ENCODE assay signal across 8 cellular contexts in genomic region chr4:151031831-151032605, GRCh38. TPM values are rescaled to one million over a fixed set of nuclear protein-coding genes. Genes with fewer than 3 reads are reported as not detected.
DNase-seq lines count a peak whose midpoint lies in the region; ATAC-seq lines count a peak whose summit lies in the region.

No MANE protein-coding gene starts in this region.

- H3K4me3 Mint-ChIP-seq in activated naive CD4-positive, alpha-beta T cell treated with anti-CD3 and anti-CD28 coated beads, Interleukin-2, amount 10 ng/mL, durations not matched to agents 7 days and 5 days: peak overlapping the region; percentile 22

- H3K4me1 Mint-ChIP-seq in activated naive CD4-positive, alpha-beta T cell treated with anti-CD3 and anti-CD28 coated beads, Interleukin-2, amount 10 ng/mL, durations not matched to agents 7 days and 5 days: peaks cover 17% of the 10 kb centered on the region

- H3K36me3 ChIP-seq in H7 (replicated peaks; ENCODE audit: control insufficient read depth, insufficient read depth, low read length): no peaks in the 10 kb centered on the region

- CTCF ChIA-PET in activated naive CD4-positive, alpha-beta T cell treated with anti-CD3 and anti-CD28 coated beads, Interleukin-2, amount 10 ng/mL, durations not matched to agents 7 days and 5 days (lab: Charles Lee): interaction anchor here (1.0 to 1.2 kb wide), 2 partner anchors 67 to 68 kb away, joined by 3 read pairs; no protein-coding TSS in a partner anchor

- H3K27ac Mint-ChIP-seq in activated naive CD4-positive, alpha-beta T cell treated with anti-CD3 and anti-CD28 coated beads, Interleukin-2, amount 10 ng/mL, durations not matched to agents 7 days and 5 days: no peak overlapping the region

- no peaks in the 10 kb centered on the region for H3K36me3 Mint-ChIP-seq in activated naive CD4-positive, alpha-beta T cell treated with anti-CD3 and anti-CD28 coated beads, Interleukin-2, amount 10 ng/mL, durations not matched to agents 7 days and 5 days

- ATAC-seq in HG03196 (IDR thresholded peaks at IDR 0.05; ENCODE audit: unreplicated experiment): peak; percentile 67

- H3K4me3 ChIP-seq in skeletal muscle cell (ENCODE audit: low read depth, low read length) (no peak overlapping the region), H7 (ENCODE audit: insufficient read depth, low read depth, low read length) (no peak overlapping the region)

- no peaks in the 10 kb centered on the region for H3K27me3 Mint-ChIP-seq in activated naive CD4-positive, alpha-beta T cell treated with anti-CD3 and anti-CD28 coated beads, Interleukin-2, amount 10 ng/mL, durations not matched to agents 7 days and 5 days

- no peaks in the 10 kb centered on the region for H3K9me3 Mint-ChIP-seq in activated naive CD4-positive, alpha-beta T cell treated with anti-CD3 and anti-CD28 coated beads, Interleukin-2, amount 10 ng/mL, durations not matched to agents 7 days and 5 days

- DNase-seq in activated T-cell treated with anti-CD3 and anti-CD28 coated beads for 24 hours (ENCODE audit: low read depth) (peak; percentile 16), skeletal muscle cell (ENCODE audit: low read depth) (peak; percentile 32), KG1 (lab: John Stamatoyannopoulos, UW) (no peak), NCI-H1436 (lab: John Stamatoyannopoulos, UW) (no peak), H7 (no peak)
- no peak for DNase-seq in activated T-cell treated with anti-CD3 and anti-CD28 coated beads, Interleukin-2, amount 50 U/mL, for 1 hour
- no peak for DNase-seq in activated naive CD4-positive, alpha-beta T cell treated with anti-CD3 and anti-CD28 coated beads, Interleukin-2, amount 10 ng/mL, durations not matched to agents 7 days and 5 days

- H3K27me3 ChIP-seq in H7 (ENCODE audit: control insufficient read depth, insufficient read depth, low read length): no peaks in the 10 kb centered on the region

RNA-seq across cellular contexts. Expression of gene LRBA, which starts 16.9 kb away (rescaled TPM):
- total RNA-seq in H7 (2014; rRNA removed; shearing (Covaris generic)): 47.3 and 64.3 TPM in 2 replicates

Comparison
In these comparisons a context has a peak if more than half of its experiments do, and no peak if none do; other contexts are left out.
1. DNase-seq: peak in activated T-cell treated with anti-CD3 and anti-CD28 coated beads for 24 hours (single experiment) and skeletal muscle cell (single experiment); none in activated T-cell treated with anti-CD3 and anti-CD28 coated beads, Interleukin-2, amount 50 U/mL, for 1 hour (single experiment), activated naive CD4-positive, alpha-beta T cell treated with anti-CD3 and anti-CD28 coated beads, Interleukin-2, amount 10 ng/mL, durations not matched to agents 7 days and 5 days (single experiment), KG1 (single experiment), NCI-H1436 (single experiment) and H7 (single experiment).